Comparison of ENCODE assay signal across 1 cellular context in the genomic region with DNA sequence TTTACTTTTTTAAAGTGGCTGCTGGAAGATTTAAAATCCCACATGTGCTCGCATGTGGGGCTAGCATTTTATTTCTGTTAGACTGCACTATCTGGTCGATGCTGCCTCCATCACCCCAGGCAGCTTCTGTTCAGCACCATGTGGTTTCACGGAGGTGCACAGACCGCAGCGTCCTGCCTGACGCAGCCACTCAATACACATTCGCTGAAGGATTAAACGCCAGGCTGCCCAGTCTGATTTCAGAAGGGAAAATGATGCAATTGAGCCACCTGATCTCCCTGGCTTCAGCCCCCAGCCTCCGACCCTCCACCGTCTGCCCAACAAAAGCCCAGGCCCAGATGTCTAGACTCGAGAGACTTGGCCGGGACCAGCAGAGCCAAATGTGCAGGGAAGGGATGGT.
TF ChIP-seq lines count a peak whose summit lies in the region.

No MANE protein-coding gene starts in this region.

TF ChIP-seq in H1, 55 proteins besides CTCF, POLR2A, EP300 and RAD21:
- TF ChIP-seq, protein P1, sequence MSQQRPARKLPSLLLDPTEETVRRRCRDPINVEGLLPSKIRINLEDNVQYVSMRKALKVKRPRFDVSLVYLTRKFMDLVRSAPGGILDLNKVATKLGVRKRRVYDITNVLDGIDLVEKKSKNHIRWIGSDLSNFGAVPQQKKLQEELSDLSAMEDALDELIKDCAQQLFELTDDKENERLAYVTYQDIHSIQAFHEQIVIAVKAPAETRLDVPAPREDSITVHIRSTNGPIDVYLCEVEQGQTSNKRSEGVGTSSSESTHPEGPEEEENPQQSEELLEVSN (IDR thresholded peaks at IDR 0.05) = no peak
- TF ChIP-seq SAP30 (IDR thresholded peaks at IDR 0.05; ENCODE audit: insufficient read depth, insufficient replicate concordance, low read length) = no peak
- TF ChIP-seq CEBPB (IDR thresholded peaks at IDR 0.05; ENCODE audit: low read depth, low read length) = no peak
- TF ChIP-seq MAFK (IDR thresholded peaks at IDR 0.05; ENCODE audit: low read depth, low read length) = no peak
- TF ChIP-seq, protein P2, sequence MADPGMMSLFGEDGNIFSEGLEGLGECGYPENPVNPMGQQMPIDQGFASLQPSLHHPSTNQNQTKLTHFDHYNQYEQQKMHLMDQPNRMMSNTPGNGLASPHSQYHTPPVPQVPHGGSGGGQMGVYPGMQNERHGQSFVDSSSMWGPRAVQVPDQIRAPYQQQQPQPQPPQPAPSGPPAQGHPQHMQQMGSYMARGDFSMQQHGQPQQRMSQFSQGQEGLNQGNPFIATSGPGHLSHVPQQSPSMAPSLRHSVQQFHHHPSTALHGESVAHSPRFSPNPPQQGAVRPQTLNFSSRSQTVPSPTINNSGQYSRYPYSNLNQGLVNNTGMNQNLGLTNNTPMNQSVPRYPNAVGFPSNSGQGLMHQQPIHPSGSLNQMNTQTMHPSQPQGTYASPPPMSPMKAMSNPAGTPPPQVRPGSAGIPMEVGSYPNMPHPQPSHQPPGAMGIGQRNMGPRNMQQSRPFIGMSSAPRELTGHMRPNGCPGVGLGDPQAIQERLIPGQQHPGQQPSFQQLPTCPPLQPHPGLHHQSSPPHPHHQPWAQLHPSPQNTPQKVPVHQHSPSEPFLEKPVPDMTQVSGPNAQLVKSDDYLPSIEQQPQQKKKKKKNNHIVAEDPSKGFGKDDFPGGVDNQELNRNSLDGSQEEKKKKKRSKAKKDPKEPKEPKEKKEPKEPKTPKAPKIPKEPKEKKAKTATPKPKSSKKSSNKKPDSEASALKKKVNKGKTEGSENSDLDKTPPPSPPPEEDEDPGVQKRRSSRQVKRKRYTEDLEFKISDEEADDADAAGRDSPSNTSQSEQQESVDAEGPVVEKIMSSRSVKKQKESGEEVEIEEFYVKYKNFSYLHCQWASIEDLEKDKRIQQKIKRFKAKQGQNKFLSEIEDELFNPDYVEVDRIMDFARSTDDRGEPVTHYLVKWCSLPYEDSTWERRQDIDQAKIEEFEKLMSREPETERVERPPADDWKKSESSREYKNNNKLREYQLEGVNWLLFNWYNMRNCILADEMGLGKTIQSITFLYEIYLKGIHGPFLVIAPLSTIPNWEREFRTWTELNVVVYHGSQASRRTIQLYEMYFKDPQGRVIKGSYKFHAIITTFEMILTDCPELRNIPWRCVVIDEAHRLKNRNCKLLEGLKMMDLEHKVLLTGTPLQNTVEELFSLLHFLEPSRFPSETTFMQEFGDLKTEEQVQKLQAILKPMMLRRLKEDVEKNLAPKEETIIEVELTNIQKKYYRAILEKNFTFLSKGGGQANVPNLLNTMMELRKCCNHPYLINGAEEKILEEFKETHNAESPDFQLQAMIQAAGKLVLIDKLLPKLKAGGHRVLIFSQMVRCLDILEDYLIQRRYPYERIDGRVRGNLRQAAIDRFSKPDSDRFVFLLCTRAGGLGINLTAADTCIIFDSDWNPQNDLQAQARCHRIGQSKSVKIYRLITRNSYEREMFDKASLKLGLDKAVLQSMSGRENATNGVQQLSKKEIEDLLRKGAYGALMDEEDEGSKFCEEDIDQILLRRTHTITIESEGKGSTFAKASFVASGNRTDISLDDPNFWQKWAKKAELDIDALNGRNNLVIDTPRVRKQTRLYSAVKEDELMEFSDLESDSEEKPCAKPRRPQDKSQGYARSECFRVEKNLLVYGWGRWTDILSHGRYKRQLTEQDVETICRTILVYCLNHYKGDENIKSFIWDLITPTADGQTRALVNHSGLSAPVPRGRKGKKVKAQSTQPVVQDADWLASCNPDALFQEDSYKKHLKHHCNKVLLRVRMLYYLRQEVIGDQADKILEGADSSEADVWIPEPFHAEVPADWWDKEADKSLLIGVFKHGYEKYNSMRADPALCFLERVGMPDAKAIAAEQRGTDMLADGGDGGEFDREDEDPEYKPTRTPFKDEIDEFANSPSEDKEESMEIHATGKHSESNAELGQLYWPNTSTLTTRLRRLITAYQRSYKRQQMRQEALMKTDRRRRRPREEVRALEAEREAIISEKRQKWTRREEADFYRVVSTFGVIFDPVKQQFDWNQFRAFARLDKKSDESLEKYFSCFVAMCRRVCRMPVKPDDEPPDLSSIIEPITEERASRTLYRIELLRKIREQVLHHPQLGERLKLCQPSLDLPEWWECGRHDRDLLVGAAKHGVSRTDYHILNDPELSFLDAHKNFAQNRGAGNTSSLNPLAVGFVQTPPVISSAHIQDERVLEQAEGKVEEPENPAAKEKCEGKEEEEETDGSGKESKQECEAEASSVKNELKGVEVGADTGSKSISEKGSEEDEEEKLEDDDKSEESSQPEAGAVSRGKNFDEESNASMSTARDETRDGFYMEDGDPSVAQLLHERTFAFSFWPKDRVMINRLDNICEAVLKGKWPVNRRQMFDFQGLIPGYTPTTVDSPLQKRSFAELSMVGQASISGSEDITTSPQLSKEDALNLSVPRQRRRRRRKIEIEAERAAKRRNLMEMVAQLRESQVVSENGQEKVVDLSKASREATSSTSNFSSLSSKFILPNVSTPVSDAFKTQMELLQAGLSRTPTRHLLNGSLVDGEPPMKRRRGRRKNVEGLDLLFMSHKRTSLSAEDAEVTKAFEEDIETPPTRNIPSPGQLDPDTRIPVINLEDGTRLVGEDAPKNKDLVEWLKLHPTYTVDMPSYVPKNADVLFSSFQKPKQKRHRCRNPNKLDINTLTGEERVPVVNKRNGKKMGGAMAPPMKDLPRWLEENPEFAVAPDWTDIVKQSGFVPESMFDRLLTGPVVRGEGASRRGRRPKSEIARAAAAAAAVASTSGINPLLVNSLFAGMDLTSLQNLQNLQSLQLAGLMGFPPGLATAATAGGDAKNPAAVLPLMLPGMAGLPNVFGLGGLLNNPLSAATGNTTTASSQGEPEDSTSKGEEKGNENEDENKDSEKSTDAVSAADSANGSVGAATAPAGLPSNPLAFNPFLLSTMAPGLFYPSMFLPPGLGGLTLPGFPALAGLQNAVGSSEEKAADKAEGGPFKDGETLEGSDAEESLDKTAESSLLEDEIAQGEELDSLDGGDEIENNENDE (IDR thresholded peaks at IDR 0.05; ENCODE audit: insufficient replicate concordance, low read length) = no peak
- no peak for TF ChIP-seq FOSL1 (IDR thresholded peaks at IDR 0.05; ENCODE audit: insufficient read depth, low read depth, low read length)
- TF ChIP-seq JUND (IDR thresholded peaks at IDR 0.05; ENCODE audit: low read length) = no peak
- TF ChIP-seq SP2 (IDR thresholded peaks at IDR 0.05; ENCODE audit: low read length) = no peak
- TF ChIP-seq SIX5 (IDR thresholded peaks at IDR 0.05; ENCODE audit: low read depth, low read length) = no peak
